26 cellular contexts compared by ENCODE assay signal in the genomic region with DNA sequence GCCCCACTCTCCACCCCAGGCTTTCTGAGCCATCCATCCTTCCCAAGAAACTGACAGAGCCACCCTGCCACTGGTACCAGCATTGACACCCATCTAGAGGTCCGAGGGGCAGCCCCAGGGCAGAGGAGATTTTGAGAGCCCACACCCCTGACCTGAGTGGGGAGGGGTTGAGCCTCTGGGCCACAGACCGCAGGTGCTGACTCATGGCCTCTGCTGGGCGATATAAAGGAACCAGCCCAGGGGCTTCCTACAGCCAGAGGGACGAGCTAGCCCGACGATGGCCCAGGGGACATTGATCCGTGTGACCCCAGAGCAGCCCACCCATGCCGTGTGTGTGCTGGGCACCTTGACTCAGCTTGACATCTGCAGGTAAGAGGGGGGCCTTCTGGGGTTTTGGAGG. TPM values are rescaled to one million over a fixed set of nuclear protein-coding genes. Genes with fewer than 3 reads are reported as not detected.
A peak's percentile ranks its signal among the peaks of the same experiment; 100 is the strongest.
DNase-seq lines count a peak whose midpoint lies in the region; ATAC-seq and TF ChIP-seq lines count a peak whose summit lies in the region.
"Had no signal": no experiment of that assay in that cellular context is flagged by ENCODE, and none has a peak within 500 bp of the region (broad histone marks: within the 10 kb centered on the region; RNA-seq: fewer than 3 reads in every experiment).

A gene with protein sequence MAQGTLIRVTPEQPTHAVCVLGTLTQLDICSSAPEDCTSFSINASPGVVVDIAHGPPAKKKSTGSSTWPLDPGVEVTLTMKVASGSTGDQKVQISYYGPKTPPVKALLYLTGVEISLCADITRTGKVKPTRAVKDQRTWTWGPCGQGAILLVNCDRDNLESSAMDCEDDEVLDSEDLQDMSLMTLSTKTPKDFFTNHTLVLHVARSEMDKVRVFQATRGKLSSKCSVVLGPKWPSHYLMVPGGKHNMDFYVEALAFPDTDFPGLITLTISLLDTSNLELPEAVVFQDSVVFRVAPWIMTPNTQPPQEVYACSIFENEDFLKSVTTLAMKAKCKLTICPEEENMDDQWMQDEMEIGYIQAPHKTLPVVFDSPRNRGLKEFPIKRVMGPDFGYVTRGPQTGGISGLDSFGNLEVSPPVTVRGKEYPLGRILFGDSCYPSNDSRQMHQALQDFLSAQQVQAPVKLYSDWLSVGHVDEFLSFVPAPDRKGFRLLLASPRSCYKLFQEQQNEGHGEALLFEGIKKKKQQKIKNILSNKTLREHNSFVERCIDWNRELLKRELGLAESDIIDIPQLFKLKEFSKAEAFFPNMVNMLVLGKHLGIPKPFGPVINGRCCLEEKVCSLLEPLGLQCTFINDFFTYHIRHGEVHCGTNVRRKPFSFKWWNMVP (plus strand): TSS at position 252 of the 400 bp plus-strand sequence. CDS start 26 bp downstream, at position 278.

- no peak within 1 kb of the TSS for H4K8ac ChIP-seq in H9 (replicated peaks; ENCODE audit: insufficient read length, low read depth, low read length)

- peak within 1 kb of the TSS; percentile 67 for H3K18ac ChIP-seq in H9 (ENCODE audit: insufficient read length, low read depth, low read length)

- H2BK120ac ChIP-seq in H9 (ENCODE audit: low read depth, low read length, poor library complexity, severe bottlenecking) = no peak within 1 kb of the TSS

- ATAC-seq in naive thymus-derived CD4-positive, alpha-beta T cell = peak; percentile 80
- no peak for ATAC-seq in HG02970 (IDR thresholded peaks at IDR 0.05; ENCODE audit: low FRiP score, unreplicated experiment)
- ATAC-seq: effector memory CD8-positive, alpha-beta T cell; stimulated activated naive CD8-positive, alpha-beta T cell treated with anti-CD3 and anti-CD28 coated beads, Interleukin-15, amount 100 ng/mL, for 72 hours had no signal

- H3K36me3 ChIP-seq in naive thymus-derived CD4-positive, alpha-beta T cell (ENCODE audit: control insufficient read depth in 2 of 3, insufficient read depth in 3 of 3, low read length in 3 of 3) = no peaks in the 10 kb centered on the region
- no peaks in the 10 kb centered on the region for H3K36me3 ChIP-seq in esophagus muscularis mucosa
- H3K36me3 ChIP-seq: esophagus squamous epithelium, neural progenitor cell, transverse colon had no signal

- H3K14ac ChIP-seq in H9 (ENCODE audit: insufficient read depth, low read length) = no peak within 1 kb of the TSS

- TF ChIP-seq POLR2A in esophagus muscularis mucosa (IDR thresholded peaks at IDR 0.05; ENCODE audit: low read depth) = no peak

- WGBS in H9 (ENCODE audit: extremely low coverage, insufficient read length, low lambda C conversion rate) = no CpG with 5 or more reads among the region's 8 CpGs
- WGBS in esophagus muscularis mucosa = 51% methylated on average over 5 of the region's 8 CpGs

- TF ChIP-seq EP300 in esophagus muscularis mucosa (IDR thresholded peaks at IDR 0.05) = no peak

- H4K20me1 ChIP-seq in H9 (ENCODE audit: control insufficient read depth, insufficient read depth, insufficient read length) = no peaks in the 10 kb centered on the region

- H3K23me2 ChIP-seq in H9 (ENCODE audit: insufficient read length, low read depth, low read length, poor library complexity, severe bottlenecking) = no peaks in the 10 kb centered on the region

- no peak within 1 kb of the TSS for H3K4me3 ChIP-seq in naive thymus-derived CD4-positive, alpha-beta T cell (ENCODE audit: low read length)
- H3K4me3 ChIP-seq in esophagus muscularis mucosa = no peak within 1 kb of the TSS
- H3K4me3 ChIP-seq: esophagus squamous epithelium, neural progenitor cell, transverse colon had no signal

- DNase-seq in CD1c-positive myeloid dendritic cell (ENCODE audit: extremely low spot score) = peak; percentile 48
- no peak for DNase-seq in H9
- DNase-seq in UCSD-AML1 (lab: John Stamatoyannopoulos, UW; ENCODE audit: unreplicated experiment) = peak; percentile 74
- no peak for DNase-seq in naive thymus-derived CD4-positive, alpha-beta T cell
- no peak for DNase-seq in COLO829 (ENCODE audit: low spot score)
- DNase-seq in esophagus muscularis mucosa (ENCODE audit: extremely low spot score) = no peak
- DNase-seq in globus pallidus (ENCODE audit: low spot score) = no peak
- DNase-seq: activated CD4-positive, alpha-beta T cell treated with anti-CD3 and anti-CD28 coated beads, Interleukin-2, amount 10 ng/mL, durations not matched to agents 24 days and 14 days; Calu3; effector memory CD8-positive, alpha-beta T cell; EL; esophagus squamous epithelium; KG1; kidney glomerular epithelial cell; midbrain; NCI-H1092; NCI-H2081; NCI-H510A; stimulated activated CD4-positive, alpha-beta T cell treated with anti-CD3 and anti-CD28 coated beads, Interleukin-4, amount 100 ng/mL, for 4 hours; stimulated activated naive CD8-positive, alpha-beta T cell treated with anti-CD3 and anti-CD28 coated beads, Interleukin-15, amount 100 ng/mL, for 72 hours; transverse colon had no signal

- intact Hi-C loops in naive thymus-derived CD4-positive, alpha-beta T cell (cut with micrococcal nuclease) = no loop called here
- intact Hi-C loops in esophagus muscularis mucosa (cut with DNase I) = no loop called here

- H4K5ac ChIP-seq in H9 (ENCODE audit: insufficient read length, low read depth, low read length) = no peak within 1 kb of the TSS

- no peak within 1 kb of the TSS for H3K4me2 ChIP-seq in H9 (ENCODE audit: insufficient read depth, insufficient read length, low read length)
- H3K4me2 ChIP-seq: neural progenitor cell had no signal

- peaks cover 0 to 2% (median under 1%) of the 10 kb centered on the region in 3 experiments; a peak in 4 of 7 replicates for H3K36me3 Mint-ChIP-seq in H9 (ENCODE audit: insufficient read depth in 1 of 3, low read depth in 3 of 3)
- H3K36me3 Mint-ChIP-seq in naive thymus-derived CD4-positive, alpha-beta T cell = peaks cover 0 to 1% (median 0%) of the 10 kb centered on the region in 5 donors
- H3K36me3 Mint-ChIP-seq: activated naive CD8-positive, alpha-beta T cell; brain; neural progenitor cell had no signal

- H3K4ac ChIP-seq in H9 (ENCODE audit: low read depth, low read length) = no peak within 1 kb of the TSS

- peaks cover 3% of the 10 kb centered on the region; the same call in 1 of the 2 replicates for H3K4me1 ChIP-seq in H9 (ENCODE audit: insufficient read depth, low read length)
- H3K4me1 ChIP-seq in naive thymus-derived CD4-positive, alpha-beta T cell (ENCODE audit: control insufficient read depth in 2 of 2, insufficient read depth in 2 of 2, low read length in 2 of 2) = peaks cover 0 to 4% of the 10 kb centered on the region in 2 donors
- H3K4me1 ChIP-seq in esophagus muscularis mucosa = no peaks in the 10 kb centered on the region
- H3K4me1 ChIP-seq: transverse colon had no signal

- H3K9me3 ChIP-seq in H9 (ENCODE audit: control insufficient read depth, low read depth, low read length) (peaks cover under 1% of the 10 kb centered on the region), esophagus muscularis mucosa (peaks cover 0 to under 1% (median under 1%) of the 10 kb centered on the region in 4 donors)
- H3K9me3 ChIP-seq in naive thymus-derived CD4-positive, alpha-beta T cell (ENCODE audit: control insufficient read depth in 2 of 3, low read length in 3 of 3) = no peaks in the 10 kb centered on the region
- H3K9me3 ChIP-seq: transverse colon had no signal

- peaks cover 3% of the 10 kb centered on the region for H3K27me3 Mint-ChIP-seq in H9 (ENCODE audit: low read depth)
- peaks cover 4 to 22% (median 16%) of the 10 kb centered on the region in 5 donors for H3K27me3 Mint-ChIP-seq in naive thymus-derived CD4-positive, alpha-beta T cell

- no peak within 1 kb of the TSS for H2BK20ac ChIP-seq in H9 (ENCODE audit: low read depth, low read length, poor library complexity, severe bottlenecking)

- peaks cover under 1 to 1% of the 10 kb centered on the region in 2 experiments; a peak in 4 of 5 replicates for H3K9me3 Mint-ChIP-seq in H9
- H3K9me3 Mint-ChIP-seq in naive thymus-derived CD4-positive, alpha-beta T cell = peaks cover 0 to 3% (median under 1%) of the 10 kb centered on the region in 11 donors
- H3K9me3 Mint-ChIP-seq: activated CD4-positive, alpha-beta T cell treated with anti-CD3 and anti-CD28 coated beads, Interleukin-2, amount 10 ng/mL, durations not matched to agents 24 days and 14 days had no signal

- no peak within 1 kb of the TSS for H2BK15ac ChIP-seq in H9 (ENCODE audit: low read depth, low read length)

- H2AK5ac ChIP-seq in H9 (ENCODE audit: insufficient read length, low read length) = no peak within 1 kb of the TSS

- H3K27me3 ChIP-seq in H9 (ENCODE audit: insufficient read depth, low read length) (no peaks in the 10 kb centered on the region), esophagus muscularis mucosa (peaks cover 0 to 58% (median 0%) of the 10 kb centered on the region in 4 donors)
- no peaks in the 10 kb centered on the region for H3K27me3 ChIP-seq in naive thymus-derived CD4-positive, alpha-beta T cell (ENCODE audit: control insufficient read depth in 2 of 2, insufficient read depth in 2 of 2, low read length in 2 of 2)
- H3K27me3 ChIP-seq: neural progenitor cell had no signal

- no peak within 1 kb of the TSS for H2BK12ac ChIP-seq in H9 (ENCODE audit: insufficient read length, low read depth, low read length)

- H3K79me1 ChIP-seq in H9 (ENCODE audit: insufficient read depth, low read depth, low read length, poor library complexity, severe bottlenecking) = no peaks in the 10 kb centered on the region

- TF ChIP-seq CTCF in H9 (conservative IDR thresholded peaks at IDR 0.05) = no peak
- TF ChIP-seq CTCF in esophagus muscularis mucosa (IDR thresholded peaks at IDR 0.05) = no peak

- peak within 1 kb of the TSS in 1 of 3 experiments; percentile 77; a peak in 2 of 7 replicates for H3K27ac Mint-ChIP-seq in H9
- H3K27ac Mint-ChIP-seq in naive thymus-derived CD4-positive, alpha-beta T cell = no peak within 1 kb of the TSS
- H3K27ac Mint-ChIP-seq: activated CD4-positive, alpha-beta T cell treated with anti-CD3 and anti-CD28 coated beads, Interleukin-2, amount 10 ng/mL, durations not matched to agents 24 days and 14 days; activated naive CD8-positive, alpha-beta T cell; effector memory CD8-positive, alpha-beta T cell had no signal

- no peaks in the 10 kb centered on the region for H3K79me2 ChIP-seq in H9 (ENCODE audit: insufficient read depth, low read length)

- H3K4me1 Mint-ChIP-seq in H9 = peaks cover 41 to 51% of the 10 kb centered on the region in 2 experiments
- peaks cover 4 to 18% (median 12%) of the 10 kb centered on the region in 7 donors for H3K4me1 Mint-ChIP-seq in naive thymus-derived CD4-positive, alpha-beta T cell

- H3K9ac ChIP-seq in H9 (ENCODE audit: extremely low read depth, insufficient read length, low read length) = no peak within 1 kb of the TSS
- H3K9ac ChIP-seq: neural progenitor cell had no signal

- no peak within 1 kb of the TSS for H2AFZ ChIP-seq in H9 (ENCODE audit: low read length)
- H2AFZ ChIP-seq: neural progenitor cell had no signal

- H3K23ac ChIP-seq in H9 (ENCODE audit: insufficient read length, low read depth, low read length) = no peak within 1 kb of the TSS

- H3T11ph ChIP-seq in H9 (ENCODE audit: low read length) = no peak within 1 kb of the TSS

- no peak within 1 kb of the TSS; a peak in 1 of 5 replicates for H3K4me3 Mint-ChIP-seq in H9
- H3K4me3 Mint-ChIP-seq in naive thymus-derived CD4-positive, alpha-beta T cell = no peak within 1 kb of the TSS
- H3K4me3 Mint-ChIP-seq: activated CD4-positive, alpha-beta T cell treated with anti-CD3 and anti-CD28 coated beads, Interleukin-2, amount 10 ng/mL, durations not matched to agents 24 days and 14 days; activated naive CD8-positive, alpha-beta T cell; brain; effector memory CD8-positive, alpha-beta T cell; stimulated activated naive CD8-positive, alpha-beta T cell treated with anti-CD3 and anti-CD28 coated beads, Interleukin-15, amount 100 ng/mL, for 72 hours had no signal

- H3K27ac ChIP-seq in H9 (ENCODE audit: insufficient read length, low read depth, low read length) (no peak within 1 kb of the TSS), esophagus muscularis mucosa (replicated peaks in 1 of 4) (no peak within 1 kb of the TSS)
- H3K27ac ChIP-seq in naive thymus-derived CD4-positive, alpha-beta T cell (ENCODE audit: low read depth, low read length) = no peak within 1 kb of the TSS
- H3K27ac ChIP-seq: esophagus squamous epithelium, neural progenitor cell, transverse colon had no signal

- H4K91ac ChIP-seq in H9 (ENCODE audit: insufficient read length, low read depth, low read length) = no peak within 1 kb of the TSS

- POLR2A ChIA-PET in naive thymus-derived CD4-positive, alpha-beta T cell (lab: Charles Lee) = no interaction called here

- CTCF ChIA-PET in naive thymus-derived CD4-positive, alpha-beta T cell (lab: Charles Lee) = no interaction called here

- no peak within 1 kb of the TSS for H3K56ac ChIP-seq in H9 (ENCODE audit: insufficient read length, low read depth, low read length)

- H2BK5ac ChIP-seq in H9 (ENCODE audit: insufficient read length, low read length) = no peak within 1 kb of the TSS

RNA-seq across cellular contexts. Expression of the gene that starts here (rescaled TPM):
- 0.13 and 0.18 TPM in 2 replicates for total RNA-seq in H9 (2021)
- 10 to 100 TPM in 1 of 5 experiments, 1 to 10 TPM in 3, under 1 TPM in 1; 0.12 to 20.5 (median 1.4) TPM for total RNA-seq in naive thymus-derived CD4-positive, alpha-beta T cell
- 1 to 10 TPM; 2.4 to 3.6 TPM for polyA plus RNA-seq in naive thymus-derived CD4-positive, alpha-beta T cell
- total RNA-seq in esophagus muscularis mucosa = 1 to 10 TPM in 1 of 4 donors, not detected in 3; 5.6 TPM
- total RNA-seq: Calu3, esophagus squamous epithelium, pulmonary artery endothelial cell, transverse colon had no signal

Comparison
In these comparisons a context has a peak if more than half of its experiments do, and no peak if none do; other contexts are left out.
1. DNase-seq: peak in CD1c-positive myeloid dendritic cell (single experiment) and UCSD-AML1 (single experiment); none in H9 (single experiment), naive thymus-derived CD4-positive, alpha-beta T cell (0 of 9), COLO829 (single experiment), esophagus muscularis mucosa (single experiment) and globus pallidus (single experiment).